Comparison of ENCODE assay signal across 1 cellular context in the genomic region with DNA sequence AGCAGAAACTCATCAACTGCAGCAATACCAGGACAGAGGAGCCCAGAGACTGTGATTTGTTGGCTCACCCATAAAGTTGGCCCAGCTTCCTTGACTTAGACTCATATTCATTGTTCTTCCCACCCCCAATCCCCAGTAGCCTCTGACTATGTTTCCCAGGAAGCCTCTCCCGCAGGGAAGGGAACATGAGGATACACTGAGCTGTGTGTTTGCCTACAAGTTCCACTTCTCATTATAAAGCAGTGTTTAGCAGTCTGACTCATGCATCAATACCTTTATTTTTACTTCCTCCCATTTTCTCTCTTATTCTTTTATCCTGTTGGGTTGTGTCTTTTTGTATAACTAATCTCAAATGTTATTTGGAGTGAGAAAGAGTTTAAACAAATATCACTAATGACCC.
TF ChIP-seq lines count a peak whose summit lies in the region.

No MANE protein-coding gene starts in this region.

TF ChIP-seq in IMR-90, 13 proteins besides CTCF, POLR2A, EP300 and RAD21 (continued from another document):
- 0 out of 2 replicates have a peak, but pooled peaks have one; percentile 25 for TF ChIP-seq CEBPB (IDR thresholded peaks at IDR 0.05; ENCODE audit: low read depth, low read length)
- no peak for TF ChIP-seq SMC3 (IDR thresholded peaks at IDR 0.05; ENCODE audit: low read depth, low read length)
- no peak for TF ChIP-seq MAFK (IDR thresholded peaks at IDR 0.05; ENCODE audit: low read depth, low read length)
- no peak for TF ChIP-seq RCOR1 (IDR thresholded peaks at IDR 0.05; ENCODE audit: insufficient replicate concordance, low read length)
